Comparison of ENCODE assay signal across 1 cellular context in genomic region chr19:35911790-35912189, GRCh38.
TF ChIP-seq lines count a peak whose summit lies in the region.

No MANE protein-coding gene starts in this region.

TF ChIP-seq in HEK293, 187 proteins besides CTCF, POLR2A, EP300 and RAD21 (continued from another document):
- TF ChIP-seq SCRT2 (tag by site-specific recombination; IDR thresholded peaks at IDR 0.05), result peak; percentile 53
- peak; percentile 52; the same call in 1 of the 2 replicates for TF ChIP-seq ZBTB17 (tag by site-specific recombination; IDR thresholded peaks at IDR 0.05)
- TF ChIP-seq PRDM6 (tag by site-specific recombination; IDR thresholded peaks at IDR 0.05), result no peak
- no peak for TF ChIP-seq ZNF518A (tag by site-specific recombination; conservative IDR thresholded peaks at IDR 0.05; ENCODE audit: low read depth)
TF ChIP-seq in HEK293: peak in this region for 10.
